ENCODE assay signal across 8 cellular contexts in genomic region chr10:63862860-63863259, GRCh38.
"Had no signal": no experiment of that assay in that cellular context is flagged by ENCODE, and none has a peak within 500 bp of the region (broad histone marks: within the 10 kb centered on the region; RNA-seq: fewer than 3 reads in every experiment).

No MANE protein-coding gene starts in this region.

- H3K4me3 ChIP-seq: GM12878 had no signal

- ATAC-seq: GM12878 had no signal

- FAIRE-seq: G401.6, GM12878, GM12891, GM12892, GM18507, GM19239 had no signal

- DNase-seq: GDM1, GF-D8 had no signal
